ENCODE assay signal across 30 cellular contexts in genomic region chr2:101852824-101853223, GRCh38.
"Had no signal": no experiment of that assay in that cellular context is flagged by ENCODE, and none has a peak within 500 bp of the region (broad histone marks: within the 10 kb centered on the region; RNA-seq: fewer than 3 reads in every experiment).

No MANE protein-coding gene starts in this region.

- H3K4me3 ChIP-seq: adrenal gland, heart right ventricle, left ventricle myocardium inferior, pancreas, prostate gland, skin epidermis, stomach, thyroid gland, upper lobe of left lung, vagina had no signal

- H3K36me3 ChIP-seq: pancreas, prostate gland, thyroid gland, vagina had no signal

- DNase-seq: activated B cell treated with CpG ODN at 0.5 μM for 24 hours; activated CD4-positive, alpha-beta T cell treated with anti-CD3 and anti-CD28 coated beads for 36 hours; activated CD8-positive, alpha-beta memory T cell treated with anti-CD3 and anti-CD28 coated beads, Interleukin-2, amount 50 U/mL, for 48 hours; activated T-cell treated with anti-CD3 and anti-CD28 coated beads, Interleukin-2, amount 50 U/mL, for 4 hours; adrenal gland; aorta; brain microvascular endothelial cell; cortex of kidney; effector memory CD8-positive, alpha-beta T cell; foreskin keratinocyte; heart right ventricle; left ventricle myocardium inferior; midbrain; naive thymus-derived CD4-positive, alpha-beta T cell; pancreas; retina; stimulated activated CD4-positive, alpha-beta T cell treated with anti-CD3 and anti-CD28 coated beads, Interleukin-4, amount 100 ng/mL, for 24 hours; stomach; T-helper 2 cell; thyroid gland; upper lobe of left lung had no signal

- H3K4me1 ChIP-seq: pancreas, prostate gland had no signal

- H3K9me3 Mint-ChIP-seq: activated B cell treated with CpG ODN at 0.5 μM for 24 hours; activated T-cell treated with anti-CD3 and anti-CD28 coated beads, Interleukin-2, amount 50 U/mL, for 4 hours; activated T-helper 2 cell treated with anti-CD3 and anti-CD28 coated beads, Interferon-gamma antibody, Interleukin-2, Interleukin-4, amounts not matched to agents 10 μg/mL and 5 μg/mL and 100 μg/mL, durations not matched to agents 14 hours and 24 hours and 36 hours; effector memory CD8-positive, alpha-beta T cell; naive thymus-derived CD4-positive, alpha-beta T cell; stimulated activated effector memory CD8-positive, alpha-beta T cell treated with anti-CD3 and anti-CD28 coated beads, Interleukin-12 subunit alpha, Interleukin-12 subunit beta, amount 100 ng/mL, for 72 hours had no signal

- H3K27me3 Mint-ChIP-seq: activated B cell treated with CpG ODN at 0.5 μM for 24 hours; activated CD4-positive, alpha-beta T cell treated with anti-CD3 and anti-CD28 coated beads for 36 hours; activated naive CD8-positive, alpha-beta T cell; effector memory CD8-positive, alpha-beta T cell; naive thymus-derived CD4-positive, alpha-beta T cell had no signal

- H3K27me3 ChIP-seq: adrenal gland, brain microvascular endothelial cell, foreskin keratinocyte, heart right ventricle, pancreas, stomach, thyroid gland, upper lobe of left lung, vagina had no signal

- H3K9me3 ChIP-seq: adrenal gland, heart right ventricle, left ventricle myocardium inferior, pancreas, prostate gland, stomach, thyroid gland, upper lobe of left lung, vagina had no signal

- ATAC-seq: activated CD4-positive, alpha-beta T cell treated with anti-CD3 and anti-CD28 coated beads for 36 hours; activated T-cell treated with anti-CD3 and anti-CD28 coated beads, Interleukin-2, amount 50 U/mL, for 4 hours; effector memory CD8-positive, alpha-beta T cell; foreskin keratinocyte; heart right ventricle; naive thymus-derived CD4-positive, alpha-beta T cell; pancreas; sciatic nerve; stimulated activated effector memory CD8-positive, alpha-beta T cell treated with anti-CD3 and anti-CD28 coated beads, Interleukin-12 subunit alpha, Interleukin-12 subunit beta, amount 100 ng/mL, for 72 hours had no signal

- H3K27ac Mint-ChIP-seq: activated B cell treated with CpG ODN at 0.5 μM for 24 hours; activated CD4-positive, alpha-beta T cell treated with anti-CD3 and anti-CD28 coated beads for 36 hours; activated naive CD8-positive, alpha-beta T cell; activated T-helper 2 cell treated with anti-CD3 and anti-CD28 coated beads, Interferon-gamma antibody, Interleukin-2, Interleukin-4, amounts not matched to agents 10 μg/mL and 5 μg/mL and 100 μg/mL, durations not matched to agents 14 hours and 24 hours and 36 hours; stimulated activated effector memory CD8-positive, alpha-beta T cell treated with anti-CD3 and anti-CD28 coated beads, Interleukin-12 subunit alpha, Interleukin-12 subunit beta, amount 100 ng/mL, for 72 hours had no signal

- H3K4me1 Mint-ChIP-seq: activated B cell treated with CpG ODN at 0.5 μM for 24 hours had no signal

- FAIRE-seq: endothelial cell of umbilical vein, islet of Langerhans, pancreas had no signal

- H3K27ac ChIP-seq: adrenal gland, brain microvascular endothelial cell, foreskin keratinocyte, heart right ventricle, left ventricle myocardium inferior, pancreas, prostate gland, skin epidermis, stomach, thyroid gland, upper lobe of left lung, vagina had no signal

- H3K4me3 Mint-ChIP-seq: activated B cell treated with CpG ODN at 0.5 μM for 24 hours; activated CD4-positive, alpha-beta T cell treated with anti-CD3 and anti-CD28 coated beads for 36 hours; activated naive CD8-positive, alpha-beta T cell; activated T-cell treated with anti-CD3 and anti-CD28 coated beads, Interleukin-2, amount 50 U/mL, for 4 hours; effector memory CD8-positive, alpha-beta T cell; naive thymus-derived CD4-positive, alpha-beta T cell; stimulated activated effector memory CD8-positive, alpha-beta T cell treated with anti-CD3 and anti-CD28 coated beads, Interleukin-12 subunit alpha, Interleukin-12 subunit beta, amount 100 ng/mL, for 72 hours had no signal
